Comparison of ENCODE assay signal across 1 cellular context in the genomic region with DNA sequence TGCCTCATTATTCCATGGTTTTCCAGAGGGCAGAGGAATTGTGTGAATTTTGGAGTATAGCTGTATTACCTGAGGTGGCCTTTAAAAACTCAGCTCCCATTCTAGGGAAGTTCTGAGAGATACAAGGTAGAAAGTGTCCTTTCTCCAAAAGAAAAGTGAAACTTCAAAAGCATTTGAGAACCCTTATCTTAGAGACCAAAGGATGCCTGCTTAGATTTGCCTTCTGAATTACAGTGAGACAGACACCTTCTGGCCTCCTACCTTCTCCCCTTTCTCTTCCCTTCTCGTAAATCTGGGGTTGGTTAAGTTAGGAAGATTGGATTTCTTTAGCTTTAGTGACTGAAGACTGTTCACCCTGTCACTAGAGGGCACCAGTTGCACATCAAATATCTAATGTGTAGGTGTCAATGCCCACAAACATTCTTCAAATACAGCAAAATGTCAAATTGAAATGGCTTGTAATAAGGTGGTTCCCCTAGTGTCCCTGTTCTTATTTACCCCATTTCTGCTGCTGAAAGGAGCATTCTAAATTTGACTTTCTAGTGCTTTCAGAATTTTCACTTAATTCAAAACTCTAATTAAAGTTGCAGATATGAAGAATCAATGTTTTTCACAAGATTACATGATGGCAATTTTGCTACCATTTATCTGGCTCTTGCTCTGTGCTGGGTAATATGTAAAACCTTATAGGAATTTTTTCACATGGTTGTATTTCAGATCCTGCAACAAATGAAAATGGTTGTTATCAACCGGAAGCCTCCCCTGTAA.
TF ChIP-seq lines count a peak whose summit lies in the region.

No MANE protein-coding gene starts in this region.

TF ChIP-seq in WTC11, 78 proteins besides CTCF, POLR2A, EP300 and RAD21 (continued from another document):
- TF ChIP-seq, protein P1, sequence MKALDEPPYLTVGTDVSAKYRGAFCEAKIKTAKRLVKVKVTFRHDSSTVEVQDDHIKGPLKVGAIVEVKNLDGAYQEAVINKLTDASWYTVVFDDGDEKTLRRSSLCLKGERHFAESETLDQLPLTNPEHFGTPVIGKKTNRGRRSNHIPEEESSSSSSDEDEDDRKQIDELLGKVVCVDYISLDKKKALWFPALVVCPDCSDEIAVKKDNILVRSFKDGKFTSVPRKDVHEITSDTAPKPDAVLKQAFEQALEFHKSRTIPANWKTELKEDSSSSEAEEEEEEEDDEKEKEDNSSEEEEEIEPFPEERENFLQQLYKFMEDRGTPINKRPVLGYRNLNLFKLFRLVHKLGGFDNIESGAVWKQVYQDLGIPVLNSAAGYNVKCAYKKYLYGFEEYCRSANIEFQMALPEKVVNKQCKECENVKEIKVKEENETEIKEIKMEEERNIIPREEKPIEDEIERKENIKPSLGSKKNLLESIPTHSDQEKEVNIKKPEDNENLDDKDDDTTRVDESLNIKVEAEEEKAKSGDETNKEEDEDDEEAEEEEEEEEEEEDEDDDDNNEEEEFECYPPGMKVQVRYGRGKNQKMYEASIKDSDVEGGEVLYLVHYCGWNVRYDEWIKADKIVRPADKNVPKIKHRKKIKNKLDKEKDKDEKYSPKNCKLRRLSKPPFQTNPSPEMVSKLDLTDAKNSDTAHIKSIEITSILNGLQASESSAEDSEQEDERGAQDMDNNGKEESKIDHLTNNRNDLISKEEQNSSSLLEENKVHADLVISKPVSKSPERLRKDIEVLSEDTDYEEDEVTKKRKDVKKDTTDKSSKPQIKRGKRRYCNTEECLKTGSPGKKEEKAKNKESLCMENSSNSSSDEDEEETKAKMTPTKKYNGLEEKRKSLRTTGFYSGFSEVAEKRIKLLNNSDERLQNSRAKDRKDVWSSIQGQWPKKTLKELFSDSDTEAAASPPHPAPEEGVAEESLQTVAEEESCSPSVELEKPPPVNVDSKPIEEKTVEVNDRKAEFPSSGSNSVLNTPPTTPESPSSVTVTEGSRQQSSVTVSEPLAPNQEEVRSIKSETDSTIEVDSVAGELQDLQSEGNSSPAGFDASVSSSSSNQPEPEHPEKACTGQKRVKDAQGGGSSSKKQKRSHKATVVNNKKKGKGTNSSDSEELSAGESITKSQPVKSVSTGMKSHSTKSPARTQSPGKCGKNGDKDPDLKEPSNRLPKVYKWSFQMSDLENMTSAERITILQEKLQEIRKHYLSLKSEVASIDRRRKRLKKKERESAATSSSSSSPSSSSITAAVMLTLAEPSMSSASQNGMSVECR (CRISPR knock-in tag; IDR thresholded peaks at IDR 0.05; ENCODE audit: borderline replicate concordance): no peak
- TF ChIP-seq ZNF671 (CRISPR knock-in tag; IDR thresholded peaks at IDR 0.05) (no peak), ZNF263 (CRISPR knock-in tag; IDR thresholded peaks at IDR 0.05; ENCODE audit: low read depth) (no peak), SP1 (CRISPR knock-in tag; conservative IDR thresholded peaks at IDR 0.05) (no peak), KAT7 (CRISPR knock-in tag; IDR thresholded peaks at IDR 0.05; ENCODE audit: borderline replicate concordance) (no peak), ZNF232 (CRISPR knock-in tag; IDR thresholded peaks at IDR 0.05) (no peak), ZNF396 (CRISPR knock-in tag; IDR thresholded peaks at IDR 0.05; ENCODE audit: borderline replicate concordance) (no peak), ZNF416 (CRISPR knock-in tag; IDR thresholded peaks at IDR 0.05) (no peak)
- TF ChIP-seq, protein P2, sequence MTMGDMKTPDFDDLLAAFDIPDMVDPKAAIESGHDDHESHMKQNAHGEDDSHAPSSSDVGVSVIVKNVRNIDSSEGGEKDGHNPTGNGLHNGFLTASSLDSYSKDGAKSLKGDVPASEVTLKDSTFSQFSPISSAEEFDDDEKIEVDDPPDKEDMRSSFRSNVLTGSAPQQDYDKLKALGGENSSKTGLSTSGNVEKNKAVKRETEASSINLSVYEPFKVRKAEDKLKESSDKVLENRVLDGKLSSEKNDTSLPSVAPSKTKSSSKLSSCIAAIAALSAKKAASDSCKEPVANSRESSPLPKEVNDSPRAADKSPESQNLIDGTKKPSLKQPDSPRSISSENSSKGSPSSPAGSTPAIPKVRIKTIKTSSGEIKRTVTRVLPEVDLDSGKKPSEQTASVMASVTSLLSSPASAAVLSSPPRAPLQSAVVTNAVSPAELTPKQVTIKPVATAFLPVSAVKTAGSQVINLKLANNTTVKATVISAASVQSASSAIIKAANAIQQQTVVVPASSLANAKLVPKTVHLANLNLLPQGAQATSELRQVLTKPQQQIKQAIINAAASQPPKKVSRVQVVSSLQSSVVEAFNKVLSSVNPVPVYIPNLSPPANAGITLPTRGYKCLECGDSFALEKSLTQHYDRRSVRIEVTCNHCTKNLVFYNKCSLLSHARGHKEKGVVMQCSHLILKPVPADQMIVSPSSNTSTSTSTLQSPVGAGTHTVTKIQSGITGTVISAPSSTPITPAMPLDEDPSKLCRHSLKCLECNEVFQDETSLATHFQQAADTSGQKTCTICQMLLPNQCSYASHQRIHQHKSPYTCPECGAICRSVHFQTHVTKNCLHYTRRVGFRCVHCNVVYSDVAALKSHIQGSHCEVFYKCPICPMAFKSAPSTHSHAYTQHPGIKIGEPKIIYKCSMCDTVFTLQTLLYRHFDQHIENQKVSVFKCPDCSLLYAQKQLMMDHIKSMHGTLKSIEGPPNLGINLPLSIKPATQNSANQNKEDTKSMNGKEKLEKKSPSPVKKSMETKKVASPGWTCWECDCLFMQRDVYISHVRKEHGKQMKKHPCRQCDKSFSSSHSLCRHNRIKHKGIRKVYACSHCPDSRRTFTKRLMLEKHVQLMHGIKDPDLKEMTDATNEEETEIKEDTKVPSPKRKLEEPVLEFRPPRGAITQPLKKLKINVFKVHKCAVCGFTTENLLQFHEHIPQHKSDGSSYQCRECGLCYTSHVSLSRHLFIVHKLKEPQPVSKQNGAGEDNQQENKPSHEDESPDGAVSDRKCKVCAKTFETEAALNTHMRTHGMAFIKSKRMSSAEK (CRISPR knock-in tag; IDR thresholded peaks at IDR 0.05; ENCODE audit: borderline replicate concordance): no peak
- TF ChIP-seq, protein P3, sequence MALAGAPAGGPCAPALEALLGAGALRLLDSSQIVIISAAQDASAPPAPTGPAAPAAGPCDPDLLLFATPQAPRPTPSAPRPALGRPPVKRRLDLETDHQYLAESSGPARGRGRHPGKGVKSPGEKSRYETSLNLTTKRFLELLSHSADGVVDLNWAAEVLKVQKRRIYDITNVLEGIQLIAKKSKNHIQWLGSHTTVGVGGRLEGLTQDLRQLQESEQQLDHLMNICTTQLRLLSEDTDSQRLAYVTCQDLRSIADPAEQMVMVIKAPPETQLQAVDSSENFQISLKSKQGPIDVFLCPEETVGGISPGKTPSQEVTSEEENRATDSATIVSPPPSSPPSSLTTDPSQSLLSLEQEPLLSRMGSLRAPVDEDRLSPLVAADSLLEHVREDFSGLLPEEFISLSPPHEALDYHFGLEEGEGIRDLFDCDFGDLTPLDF (CRISPR knock-in tag; IDR thresholded peaks at IDR 0.05): no peak
- TF ChIP-seq, protein P4, sequence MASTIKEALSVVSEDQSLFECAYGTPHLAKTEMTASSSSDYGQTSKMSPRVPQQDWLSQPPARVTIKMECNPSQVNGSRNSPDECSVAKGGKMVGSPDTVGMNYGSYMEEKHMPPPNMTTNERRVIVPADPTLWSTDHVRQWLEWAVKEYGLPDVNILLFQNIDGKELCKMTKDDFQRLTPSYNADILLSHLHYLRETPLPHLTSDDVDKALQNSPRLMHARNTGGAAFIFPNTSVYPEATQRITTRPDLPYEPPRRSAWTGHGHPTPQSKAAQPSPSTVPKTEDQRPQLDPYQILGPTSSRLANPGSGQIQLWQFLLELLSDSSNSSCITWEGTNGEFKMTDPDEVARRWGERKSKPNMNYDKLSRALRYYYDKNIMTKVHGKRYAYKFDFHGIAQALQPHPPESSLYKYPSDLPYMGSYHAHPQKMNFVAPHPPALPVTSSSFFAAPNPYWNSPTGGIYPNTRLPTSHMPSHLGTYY (CRISPR knock-in tag; IDR thresholded peaks at IDR 0.05): no peak
- TF ChIP-seq, protein P5, sequence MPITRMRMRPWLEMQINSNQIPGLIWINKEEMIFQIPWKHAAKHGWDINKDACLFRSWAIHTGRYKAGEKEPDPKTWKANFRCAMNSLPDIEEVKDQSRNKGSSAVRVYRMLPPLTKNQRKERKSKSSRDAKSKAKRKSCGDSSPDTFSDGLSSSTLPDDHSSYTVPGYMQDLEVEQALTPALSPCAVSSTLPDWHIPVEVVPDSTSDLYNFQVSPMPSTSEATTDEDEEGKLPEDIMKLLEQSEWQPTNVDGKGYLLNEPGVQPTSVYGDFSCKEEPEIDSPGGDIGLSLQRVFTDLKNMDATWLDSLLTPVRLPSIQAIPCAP (CRISPR knock-in tag; IDR thresholded peaks at IDR 0.05): no peak
- TF ChIP-seq, protein P6, sequence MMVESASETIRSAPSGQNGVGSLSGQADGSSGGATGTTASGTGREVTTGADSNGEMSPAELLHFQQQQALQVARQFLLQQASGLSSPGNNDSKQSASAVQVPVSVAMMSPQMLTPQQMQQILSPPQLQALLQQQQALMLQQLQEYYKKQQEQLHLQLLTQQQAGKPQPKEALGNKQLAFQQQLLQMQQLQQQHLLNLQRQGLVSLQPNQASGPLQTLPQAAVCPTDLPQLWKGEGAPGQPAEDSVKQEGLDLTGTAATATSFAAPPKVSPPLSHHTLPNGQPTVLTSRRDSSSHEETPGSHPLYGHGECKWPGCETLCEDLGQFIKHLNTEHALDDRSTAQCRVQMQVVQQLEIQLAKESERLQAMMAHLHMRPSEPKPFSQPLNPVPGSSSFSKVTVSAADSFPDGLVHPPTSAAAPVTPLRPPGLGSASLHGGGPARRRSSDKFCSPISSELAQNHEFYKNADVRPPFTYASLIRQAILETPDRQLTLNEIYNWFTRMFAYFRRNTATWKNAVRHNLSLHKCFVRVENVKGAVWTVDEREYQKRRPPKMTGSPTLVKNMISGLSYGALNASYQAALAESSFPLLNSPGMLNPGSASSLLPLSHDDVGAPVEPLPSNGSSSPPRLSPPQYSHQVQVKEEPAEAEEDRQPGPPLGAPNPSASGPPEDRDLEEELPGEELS (CRISPR knock-in tag; IDR thresholded peaks at IDR 0.05): no peak
TF ChIP-seq in WTC11: peak in this region for 0.
